Comparison of ENCODE assay signal across 24 cellular contexts in the genomic region with DNA sequence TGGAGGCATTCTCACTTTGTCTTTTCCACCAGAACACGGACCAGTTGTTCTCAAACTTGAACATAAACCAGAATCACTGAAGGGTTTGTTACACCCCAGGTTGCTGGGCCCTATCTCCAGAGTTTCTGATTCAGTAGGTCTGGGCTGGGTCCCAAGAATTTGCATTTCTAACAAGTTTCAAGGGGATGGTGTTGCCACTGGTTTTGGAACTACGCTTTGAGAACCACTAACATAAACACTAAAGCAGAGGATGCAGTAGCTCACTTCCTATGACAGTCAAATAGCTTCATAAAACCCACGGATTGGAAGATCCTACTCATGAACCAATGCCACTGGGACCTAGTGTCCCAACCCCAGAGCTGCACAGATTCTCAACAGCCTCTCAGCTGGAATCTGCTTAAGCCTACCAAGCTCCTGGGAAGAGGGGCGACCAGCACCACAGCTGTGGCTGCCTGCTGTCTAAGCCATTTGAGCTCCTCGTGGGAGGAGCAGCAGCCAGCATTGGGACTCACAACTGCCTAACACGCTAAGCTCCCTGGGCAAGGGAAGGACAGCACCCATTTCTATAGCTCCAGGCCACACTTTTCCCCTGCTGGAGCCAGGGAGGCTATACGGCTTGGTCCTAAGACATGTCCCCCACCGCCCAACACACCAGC.
"Had no signal": no experiment of that assay in that cellular context is flagged by ENCODE, and none has a peak within 500 bp of the region (broad histone marks: within the 10 kb centered on the region; RNA-seq: fewer than 3 reads in every experiment).

No MANE protein-coding gene starts in this region.

- H3K27ac Mint-ChIP-seq: activated naive CD4-positive, alpha-beta T cell treated with anti-CD3 and anti-CD28 coated beads, Interleukin-2, amount 50 U/mL, for 24 hours; dendritic cell treated with granulocyte-macrophage colony-stimulating factor and Interleukin-4, amounts not matched to agents 40 ng/mL and 50 ng/mL, for 4 days; nephron progenitor cell; stimulated activated naive CD8-positive, alpha-beta T cell treated with anti-CD3 and anti-CD28 coated beads, Interleukin-15, Interleukin-2, amounts not matched to agents 100 ng/mL and 50 ng/mL, for 24 hours had no signal

- H3K36me3 ChIP-seq: ascending aorta, cardiac muscle cell, prostate gland, right atrium auricular region, suprapubic skin, transverse colon, vagina had no signal

- H3K4me3 Mint-ChIP-seq: activated naive CD4-positive, alpha-beta T cell treated with anti-CD3 and anti-CD28 coated beads, Interleukin-2, amount 50 U/mL, for 24 hours; dendritic cell treated with granulocyte-macrophage colony-stimulating factor and Interleukin-4, amounts not matched to agents 40 ng/mL and 50 ng/mL, for 4 days; nephron progenitor cell; stimulated activated naive CD8-positive, alpha-beta T cell treated with anti-CD3 and anti-CD28 coated beads, Interleukin-15, Interleukin-2, amounts not matched to agents 100 ng/mL and 50 ng/mL, for 24 hours had no signal

- H3K9me3 ChIP-seq: ascending aorta, prostate gland, suprapubic skin, transverse colon, vagina had no signal

- H3K27ac ChIP-seq: ascending aorta, cardiac muscle cell, foreskin keratinocyte, prostate gland, right atrium auricular region, skin epidermis, suprapubic skin, transverse colon, vagina, VCaP had no signal

- H3K4me1 Mint-ChIP-seq: activated naive CD4-positive, alpha-beta T cell treated with anti-CD3 and anti-CD28 coated beads, Interleukin-2, amount 50 U/mL, for 24 hours; nephron progenitor cell had no signal

- H3K27me3 ChIP-seq: ascending aorta, cardiac muscle cell, foreskin keratinocyte, right atrium auricular region, suprapubic skin, transverse colon, vagina had no signal

- DNase-seq: activated CD4-positive, alpha-beta T cell treated with anti-CD3 and anti-CD28 coated beads, Interleukin-2, amount 50 U/mL, for 4 hours; activated gamma-delta T cell; effector CD8-positive, alpha-beta T cell; foreskin keratinocyte; kidney; midbrain; nephron progenitor cell; stimulated activated CD4-positive, alpha-beta T cell treated with anti-CD3 and anti-CD28 coated beads, Interleukin-2, amount 100 ng/mL, for 48 hours; T-helper 2 cell; transverse colon had no signal

- ATAC-seq: esophagus mucosa, foreskin keratinocyte, left lobe of liver had no signal

- H3K4me1 ChIP-seq: ascending aorta, prostate gland, right atrium auricular region, transverse colon had no signal

- H3K4me3 ChIP-seq: ascending aorta, cardiac muscle cell, lung, prostate gland, right atrium auricular region, skin epidermis, suprapubic skin, transverse colon, vagina had no signal

- H3K9me3 Mint-ChIP-seq: activated naive CD4-positive, alpha-beta T cell treated with anti-CD3 and anti-CD28 coated beads, Interleukin-2, amount 50 U/mL, for 24 hours; dendritic cell treated with granulocyte-macrophage colony-stimulating factor and Interleukin-4, amounts not matched to agents 40 ng/mL and 50 ng/mL, for 4 days had no signal
